In the genomic region with DNA sequence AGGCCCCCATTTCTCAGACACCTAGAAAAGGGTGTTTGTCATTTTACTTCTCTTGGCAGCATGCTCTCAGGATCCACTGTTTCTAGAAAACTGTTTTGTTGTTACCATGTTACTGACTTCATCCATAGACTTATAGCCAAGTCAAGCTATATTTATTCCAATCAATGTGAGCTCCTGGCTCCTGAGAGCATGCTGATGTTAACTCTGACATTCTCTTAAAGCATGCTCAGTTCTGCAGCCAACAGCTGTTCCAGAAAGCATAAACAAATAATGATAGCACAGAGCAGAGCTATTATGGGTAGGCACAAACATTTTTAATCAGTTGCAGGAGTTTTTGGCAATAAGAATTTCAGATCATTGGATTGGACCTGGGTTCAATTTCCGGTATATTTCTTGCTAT, we compare ENCODE assay signal across 30 cellular contexts.
DNase-seq lines count a peak whose midpoint lies in the region; ATAC-seq, FAIRE-seq and TF ChIP-seq lines count a peak whose summit lies in the region.
"Had no signal": no experiment of that assay in that cellular context is flagged by ENCODE, and none has a peak within 500 bp of the region (broad histone marks: within the 10 kb centered on the region; RNA-seq: fewer than 3 reads in every experiment).

No MANE protein-coding gene starts in this region.

- no peak for TF ChIP-seq POLR2A in heart left ventricle (IDR thresholded peaks at IDR 0.05)

- TF ChIP-seq CTCF in heart left ventricle (IDR thresholded peaks at IDR 0.05), result no peak
- TF ChIP-seq CTCF in right atrium auricular region (IDR thresholded peaks at IDR 0.05), result no peak

- H2AK5ac ChIP-seq in neuronal stem cell (ENCODE audit: low read depth, low read length), result no peak overlapping the region

- no peak overlapping the region for H3K18ac ChIP-seq in neuronal stem cell (ENCODE audit: low read length)

- no peak overlapping the region for H3K4me3 ChIP-seq in heart left ventricle
- H3K4me3 ChIP-seq in right atrium auricular region, result no peak overlapping the region
- no peak overlapping the region for H3K4me3 ChIP-seq in neuronal stem cell (ENCODE audit: low read length in 2 of 2)
- H3K4me3 ChIP-seq: esophagus squamous epithelium, GM23338, ovary, SK-N-MC, testis had no signal

- FAIRE-seq in RCC 7860 (lab: Jason Lieb, UNC), result no peak
- FAIRE-seq: urothelium cell line had no signal

- no peak overlapping the region for H2AFZ ChIP-seq in neuronal stem cell (ENCODE audit: low read length)
- H2AFZ ChIP-seq: GM23338 had no signal

- peaks cover 3% of the 10 kb centered on the region for H3K79me1 ChIP-seq in neuronal stem cell (ENCODE audit: low read depth, low read length)

- H2BK12ac ChIP-seq in neuronal stem cell (ENCODE audit: low read length), result no peak overlapping the region

- H3K27me3 ChIP-seq in heart left ventricle, result no peaks in the 10 kb centered on the region
- no peaks in the 10 kb centered on the region for H3K27me3 ChIP-seq in right atrium auricular region
- H3K27me3 ChIP-seq in neuronal stem cell (ENCODE audit: control insufficient read depth in 3 of 3, insufficient read depth in 3 of 3, low read depth in 1 of 3, low read length in 3 of 3), result no peaks in the 10 kb centered on the region
- H3K27me3 ChIP-seq: esophagus squamous epithelium, ovary, testis had no signal

- no peak overlapping the region for H2BK120ac ChIP-seq in neuronal stem cell (ENCODE audit: low read depth, low read length)

- H3K14ac ChIP-seq in neuronal stem cell (ENCODE audit: low read length), result no peak overlapping the region

- H3K9me3 ChIP-seq in heart left ventricle (no peaks in the 10 kb centered on the region), right atrium auricular region (no peaks in the 10 kb centered on the region), neuronal stem cell (replicated peaks in 1 of 2; ENCODE audit: control insufficient read depth in 2 of 2, insufficient read depth in 1 of 2, low read depth in 1 of 2, low read length in 2 of 2) (no peaks in the 10 kb centered on the region)
- H3K9me3 ChIP-seq: esophagus squamous epithelium, ovary, testis had no signal

- H3K27ac ChIP-seq in heart left ventricle (no peak overlapping the region), right atrium auricular region (no peak overlapping the region), neuronal stem cell (replicated peaks; ENCODE audit: low read length) (no peak overlapping the region)
- H3K27ac ChIP-seq: esophagus squamous epithelium, ovary, SK-N-MC, testis had no signal

- no peak overlapping the region for H3K23ac ChIP-seq in neuronal stem cell (ENCODE audit: low read depth, low read length, poor library complexity)

- in situ Hi-C loops in ACHN (cut with HindIII; ENCODE audit: low pct_ligation_motif_present, low pct_unique_long_range_greater_than_20kb, low sequenced_read_pairs), result no loop called here

- no peak overlapping the region for H3K4me2 ChIP-seq in neuronal stem cell (ENCODE audit: insufficient read depth, low read length, poor library complexity, severe bottlenecking)
- H3K4me2 ChIP-seq: GM23338 had no signal

- no peak overlapping the region for H2BK5ac ChIP-seq in neuronal stem cell (ENCODE audit: low read length)

- no peak overlapping the region for H3K9ac ChIP-seq in neuronal stem cell (ENCODE audit: low read depth, low read length, poor library complexity)

- no peak overlapping the region for H3K4ac ChIP-seq in neuronal stem cell (ENCODE audit: low read length)

- H4K8ac ChIP-seq in neuronal stem cell (ENCODE audit: low read depth, low read length), result no peak overlapping the region

- intact Hi-C loops in heart left ventricle (cut with DNase I), result loop anchor here in 1 of 10 donors (5.0 kb wide), 1 partner anchor 36 kb away; no protein-coding TSS in a partner anchor

- ATAC-seq in heart left ventricle (peak; percentile 60 to 79 (median 74)), HG03025 (IDR thresholded peaks at IDR 0.05; ENCODE audit: low FRiP score, unreplicated experiment) (no peak)
- ATAC-seq: activated CD4-positive, alpha-beta T cell treated with anti-CD3 and anti-CD28 coated beads for 36 hours; GM23338; naive thymus-derived CD4-positive, alpha-beta T cell had no signal

- no peak for DNase-seq in heart left ventricle
- no peak for DNase-seq in right atrium auricular region (ENCODE audit: low spot score)
- DNase-seq in NCI-H446 treated with DMSO at 0.1 percent for 48 hours (lab: John Stamatoyannopoulos, UW), result peak; percentile 39
- peak; percentile 91 for DNase-seq in fibroblast of peridontal ligament (ENCODE audit: extremely low read depth)
- DNase-seq in ACHN, result no peak
- no peak for DNase-seq in RCC 7860 (ENCODE audit: low spot score)
- DNase-seq in neuronal stem cell (ENCODE audit: low spot score), result no peak
- DNase-seq: activated CD4-positive, alpha-beta T cell treated with anti-CD3 and anti-CD28 coated beads for 36 hours; activated CD8-positive, alpha-beta memory T cell treated with anti-CD3 and anti-CD28 coated beads for 24 hours; activated naive CD4-positive, alpha-beta T cell treated with Interleukin-2 at 50 U/mL for 16 hours; activated T-cell treated with anti-CD3 and anti-CD28 coated beads, Interleukin-2, amount 50 U/mL, for 1 hour; amniotic stem cell; Calu3; central memory CD4-positive, alpha-beta T cell; esophagus squamous epithelium; KG1; naive thymus-derived CD4-positive, alpha-beta T cell; NCI-H1436 treated with DMSO at 0.1 percent for 48 hours; NCI-H526 treated with DMSO at 0.1 percent for 48 hours; ovary; RPMI8226; stimulated activated CD4-positive, alpha-beta T cell treated with anti-CD3 and anti-CD28 coated beads, Interleukin-12 subunit alpha, Interleukin-12 subunit beta, amount 100 ng/mL, for 4 hours; stimulated activated CD4-positive, alpha-beta T cell treated with anti-CD3 and anti-CD28 coated beads, Interleukin-4, amount 100 ng/mL, for 24 hours; stimulated activated naive CD4-positive, alpha-beta T cell; T-helper 2 cell; testis had no signal

- H2BK15ac ChIP-seq in neuronal stem cell (ENCODE audit: low read length), result no peak overlapping the region

- H3K36me3 ChIP-seq in heart left ventricle (no peaks in the 10 kb centered on the region), right atrium auricular region (no peaks in the 10 kb centered on the region), neuronal stem cell (replicated peaks in 1 of 2; ENCODE audit: control insufficient read depth in 2 of 2, insufficient read depth in 2 of 2, low read length in 2 of 2) (no peaks in the 10 kb centered on the region)
- H3K36me3 ChIP-seq: esophagus squamous epithelium, ovary had no signal

- 49 to 61% (median 55%) methylated on average over 1 of the region's 1 CpG for whole genome bisulfite sequencing in heart left ventricle, 4 donors
- no CpG with 5 or more reads among the region's 1 CpG for WGBS in neuronal stem cell (ENCODE audit: extremely low coverage in 2 of 2, insufficient read length in 2 of 2, insufficient replicate concordance in 1 of 2), 2 donors

- H4K91ac ChIP-seq in neuronal stem cell (ENCODE audit: low read depth, low read length, poor library complexity), result no peak overlapping the region

- H3K4me1 ChIP-seq in heart left ventricle (peaks cover 0 to 39% (median 6%) of the 10 kb centered on the region in 12 donors), right atrium auricular region (peaks cover 0 to 9% of the 10 kb centered on the region in 2 donors), neuronal stem cell (ENCODE audit: control insufficient read depth in 2 of 2, insufficient read depth in 1 of 2, low read depth in 1 of 2, low read length in 2 of 2) (peaks cover 5 to 7% of the 10 kb centered on the region in 2 donors)

Comparison
In these comparisons a context has a peak if more than half of its experiments do, and no peak if none do; other contexts are left out.
1. DNase-seq: peak in NCI-H446 treated with DMSO at 0.1 percent for 48 hours (single experiment) and fibroblast of peridontal ligament (single experiment); none in heart left ventricle (0 of 5), right atrium auricular region (single experiment), ACHN (single experiment), RCC 7860 (single experiment) and neuronal stem cell (single experiment).